16 cellular contexts compared by ENCODE assay signal in the genomic region with DNA sequence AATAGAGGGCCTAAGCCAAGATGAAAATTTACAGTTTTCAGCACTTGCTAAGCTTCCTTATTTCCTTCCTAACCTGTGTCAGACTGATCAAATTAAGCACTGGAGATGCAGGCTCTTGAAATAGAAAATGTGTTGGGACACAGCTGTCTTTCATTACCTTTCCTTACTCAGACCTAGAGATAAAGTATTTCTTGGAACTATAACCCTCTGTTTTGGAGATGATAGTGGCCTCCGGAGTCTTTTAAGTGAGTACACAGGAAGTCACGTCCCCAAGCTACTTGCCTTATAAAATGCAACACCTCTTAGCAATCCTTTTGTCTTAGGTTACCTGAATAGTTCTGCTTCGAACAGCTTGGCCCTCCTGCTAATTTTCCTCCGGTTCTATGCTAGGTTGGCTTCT.
"Had no signal": no experiment of that assay in that cellular context is flagged by ENCODE, and none has a peak within 500 bp of the region (broad histone marks: within the 10 kb centered on the region; RNA-seq: fewer than 3 reads in every experiment).

No MANE protein-coding gene starts in this region.

- H3K4me1 Mint-ChIP-seq: nephron, T-helper 17 cell had no signal

- H2AFZ ChIP-seq: parathyroid adenoma had no signal

- H3K4me1 ChIP-seq: parathyroid adenoma, stomach, suprapubic skin, transverse colon had no signal

- H3K4me3 ChIP-seq: coronary artery, heart left ventricle, stomach, suprapubic skin, transverse colon had no signal

- H3K27ac Mint-ChIP-seq: activated CD4-positive, alpha-beta memory T cell treated with anti-CD3 and anti-CD28 coated beads for 36 hours; activated CD8-positive, alpha-beta memory T cell treated with anti-CD3 and anti-CD28 coated beads, Interleukin-2, amount 10 ng/mL, durations not matched to agents 7 days and 5 days; endodermal cell; T-helper 17 cell had no signal

- H3K36me3 ChIP-seq: heart left ventricle, stomach, suprapubic skin, transverse colon had no signal

- H3K79me2 ChIP-seq: parathyroid adenoma had no signal

- H3K27me3 ChIP-seq: heart left ventricle, stomach, suprapubic skin, transverse colon had no signal

- ATAC-seq: activated CD4-positive, CD25-positive, alpha-beta regulatory T cell treated with anti-CD3 and anti-CD28 coated beads, Interleukin-2, amount 50 U/mL, for 24 hours; activated CD8-positive, alpha-beta memory T cell treated with anti-CD3 and anti-CD28 coated beads, Interleukin-2, amount 10 ng/mL, durations not matched to agents 7 days and 5 days; heart left ventricle; right cardiac atrium; T-helper 17 cell had no signal

- DNase-seq: activated CD4-positive, alpha-beta memory T cell treated with anti-CD3 and anti-CD28 coated beads for 36 hours; activated CD8-positive, alpha-beta memory T cell treated with anti-CD3 and anti-CD28 coated beads, Interleukin-2, amount 10 ng/mL, durations not matched to agents 7 days and 5 days; activated T-cell treated with anti-CD3 and anti-CD28 coated beads for 4 hours; cerebellar nuclear complex; heart left ventricle; midbrain; right cardiac atrium; stomach; T-helper 17 cell; transverse colon had no signal

- H3K4me3 Mint-ChIP-seq: activated CD4-positive, alpha-beta memory T cell treated with anti-CD3 and anti-CD28 coated beads for 36 hours; activated CD8-positive, alpha-beta memory T cell treated with anti-CD3 and anti-CD28 coated beads, Interleukin-2, amount 10 ng/mL, durations not matched to agents 7 days and 5 days; endodermal cell; nephron; T-helper 17 cell had no signal

- H3K36me3 Mint-ChIP-seq: activated CD4-positive, alpha-beta memory T cell treated with anti-CD3 and anti-CD28 coated beads for 36 hours; activated CD8-positive, alpha-beta memory T cell treated with anti-CD3 and anti-CD28 coated beads, Interleukin-2, amount 10 ng/mL, durations not matched to agents 7 days and 5 days had no signal

- H3K9me3 ChIP-seq: heart left ventricle, stomach, suprapubic skin, transverse colon had no signal

- H3K9me3 Mint-ChIP-seq: activated CD4-positive, alpha-beta memory T cell treated with anti-CD3 and anti-CD28 coated beads for 36 hours had no signal

- H3K27ac ChIP-seq: coronary artery, heart left ventricle, parathyroid adenoma, stomach, suprapubic skin, transverse colon had no signal
